Comparison of ENCODE assay signal across 1 cellular context in genomic region chr19:52897149-52897935, GRCh38.
A peak's percentile ranks its signal among the peaks of the same experiment; 100 is the strongest.
TF ChIP-seq lines count a peak whose summit lies in the region.

ZNF320 (minus strand) TSS chr19:52897635; CDS start chr19:52890255, 7,380 bp downstream.

TF ChIP-seq in K562, 482 proteins besides CTCF, POLR2A, EP300 and RAD21 (continued from another document and continues in another):
- TF ChIP-seq, protein P1, sequence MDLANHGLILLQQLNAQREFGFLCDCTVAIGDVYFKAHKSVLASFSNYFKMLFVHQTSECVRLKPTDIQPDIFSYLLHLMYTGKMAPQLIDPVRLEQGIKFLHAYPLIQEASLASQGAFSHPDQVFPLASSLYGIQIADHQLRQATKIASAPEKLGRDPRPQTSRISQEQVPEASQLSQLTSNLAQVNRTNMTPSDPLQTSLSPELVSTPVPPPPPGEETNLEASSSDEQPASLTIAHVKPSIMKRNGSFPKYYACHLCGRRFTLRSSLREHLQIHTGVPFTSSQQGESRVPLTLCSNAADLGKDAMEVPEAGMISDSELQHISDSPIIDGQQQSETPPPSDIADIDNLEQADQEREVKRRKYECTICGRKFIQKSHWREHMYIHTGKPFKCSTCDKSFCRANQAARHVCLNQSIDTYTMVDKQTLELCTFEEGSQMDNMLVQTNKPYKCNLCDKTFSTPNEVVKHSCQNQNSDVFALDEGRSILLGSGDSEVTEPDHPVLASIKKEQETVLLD (IDR thresholded peaks at IDR 0.05) = no peak
- TF ChIP-seq ZNF830 (CRISPR knock-in tag; IDR thresholded peaks at IDR 0.05) = 0 out of 2 replicates have a peak, but pooled peaks have one; percentile 58
- TF ChIP-seq ETV1 (tag; conservative IDR thresholded peaks at IDR 0.05; ENCODE audit: low read depth) = peak; percentile 29; the same call in 1 of the 2 replicates
- no peak for TF ChIP-seq ADNP (tag; IDR thresholded peaks at IDR 0.05)
- TF ChIP-seq TAF15 (IDR thresholded peaks at IDR 0.05; ENCODE audit: low read depth, low read length) = no peak
- no peak for TF ChIP-seq BRD9 (IDR thresholded peaks at IDR 0.05; ENCODE audit: low read depth, partially characterized antibody)
- TF ChIP-seq U2AF1 (optimal IDR thresholded peaks at IDR 0.05; ENCODE audit: low read depth, low read length) = no peak
- TF ChIP-seq, protein P2, sequence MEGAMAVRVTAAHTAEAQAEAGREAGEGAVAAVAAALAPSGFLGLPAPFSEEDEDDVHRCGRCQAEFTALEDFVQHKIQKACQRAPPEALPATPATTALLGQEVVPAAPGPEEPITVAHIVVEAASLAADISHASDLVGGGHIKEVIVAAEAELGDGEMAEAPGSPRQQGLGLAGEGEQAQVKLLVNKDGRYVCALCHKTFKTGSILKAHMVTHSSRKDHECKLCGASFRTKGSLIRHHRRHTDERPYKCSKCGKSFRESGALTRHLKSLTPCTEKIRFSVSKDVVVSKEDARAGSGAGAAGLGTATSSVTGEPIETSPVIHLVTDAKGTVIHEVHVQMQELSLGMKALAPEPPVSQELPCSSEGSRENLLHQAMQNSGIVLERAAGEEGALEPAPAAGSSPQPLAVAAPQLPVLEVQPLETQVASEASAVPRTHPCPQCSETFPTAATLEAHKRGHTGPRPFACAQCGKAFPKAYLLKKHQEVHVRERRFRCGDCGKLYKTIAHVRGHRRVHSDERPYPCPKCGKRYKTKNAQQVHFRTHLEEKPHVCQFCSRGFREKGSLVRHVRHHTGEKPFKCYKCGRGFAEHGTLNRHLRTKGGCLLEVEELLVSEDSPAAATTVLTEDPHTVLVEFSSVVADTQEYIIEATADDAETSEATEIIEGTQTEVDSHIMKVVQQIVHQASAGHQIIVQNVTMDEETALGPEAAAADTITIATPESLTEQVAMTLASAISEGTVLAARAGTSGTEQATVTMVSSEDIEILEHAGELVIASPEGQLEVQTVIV (CRISPR knock-in tag; IDR thresholded peaks at IDR 0.05; ENCODE audit: borderline replicate concordance) = no peak
- no peak for TF ChIP-seq ZNF175 (CRISPR knock-in tag; IDR thresholded peaks at IDR 0.05; ENCODE audit: low read depth)
- TF ChIP-seq, protein P3, sequence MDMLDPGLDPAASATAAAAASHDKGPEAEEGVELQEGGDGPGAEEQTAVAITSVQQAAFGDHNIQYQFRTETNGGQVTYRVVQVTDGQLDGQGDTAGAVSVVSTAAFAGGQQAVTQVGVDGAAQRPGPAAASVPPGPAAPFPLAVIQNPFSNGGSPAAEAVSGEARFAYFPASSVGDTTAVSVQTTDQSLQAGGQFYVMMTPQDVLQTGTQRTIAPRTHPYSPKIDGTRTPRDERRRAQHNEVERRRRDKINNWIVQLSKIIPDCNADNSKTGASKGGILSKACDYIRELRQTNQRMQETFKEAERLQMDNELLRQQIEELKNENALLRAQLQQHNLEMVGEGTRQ (CRISPR knock-in tag; IDR thresholded peaks at IDR 0.05) = no peak
- 0 out of 2 replicates have a peak, but pooled peaks have one; percentile 20 for TF ChIP-seq DIDO1 (tag; IDR thresholded peaks at IDR 0.05; ENCODE audit: low read depth)
- TF ChIP-seq, protein P4, sequence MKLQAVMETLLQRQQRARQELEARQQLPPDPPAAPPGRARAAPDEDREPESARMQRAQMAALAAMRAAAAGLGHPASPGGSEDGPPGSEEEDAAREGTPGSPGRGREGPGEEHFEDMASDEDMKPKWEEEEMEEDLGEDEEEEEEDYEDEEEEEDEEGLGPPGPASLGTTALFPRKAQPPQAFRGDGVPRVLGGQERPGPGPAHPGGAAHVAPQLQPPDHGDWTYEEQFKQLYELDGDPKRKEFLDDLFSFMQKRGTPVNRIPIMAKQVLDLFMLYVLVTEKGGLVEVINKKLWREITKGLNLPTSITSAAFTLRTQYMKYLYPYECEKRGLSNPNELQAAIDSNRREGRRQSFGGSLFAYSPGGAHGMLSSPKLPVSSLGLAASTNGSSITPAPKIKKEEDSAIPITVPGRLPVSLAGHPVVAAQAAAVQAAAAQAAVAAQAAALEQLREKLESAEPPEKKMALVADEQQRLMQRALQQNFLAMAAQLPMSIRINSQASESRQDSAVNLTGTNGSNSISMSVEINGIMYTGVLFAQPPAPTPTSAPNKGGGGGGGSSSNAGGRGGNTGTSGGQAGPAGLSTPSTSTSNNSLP (IDR thresholded peaks at IDR 0.05; ENCODE audit: borderline replicate concordance, low read depth, low read length) = no peak
- no peak for TF ChIP-seq TRIM24 (IDR thresholded peaks at IDR 0.05)
- peak; percentile 71 for TF ChIP-seq TAF9B (IDR thresholded peaks at IDR 0.05; ENCODE audit: partially characterized antibody)
- TF ChIP-seq SLC30A9 (CRISPR knock-in tag; IDR thresholded peaks at IDR 0.05) = no peak
- TF ChIP-seq HMG20B (CRISPR knock-in tag; IDR thresholded peaks at IDR 0.05) = no peak
- no peak for TF ChIP-seq RBM22 (IDR thresholded peaks at IDR 0.05; ENCODE audit: low read depth, low read length, poor library complexity, severe bottlenecking)
- TF ChIP-seq SIN3A (IDR thresholded peaks at IDR 0.05; ENCODE audit: borderline replicate concordance in 2 of 2, control insufficient read depth in 1 of 2, low read depth in 2 of 2, low read length in 2 of 2) = peak; percentile 41 to 60; a peak in 2 of 4 replicates
- no peak for TF ChIP-seq ILK (tag; IDR thresholded peaks at IDR 0.05; ENCODE audit: borderline replicate concordance, low read depth)
- TF ChIP-seq, protein P5, sequence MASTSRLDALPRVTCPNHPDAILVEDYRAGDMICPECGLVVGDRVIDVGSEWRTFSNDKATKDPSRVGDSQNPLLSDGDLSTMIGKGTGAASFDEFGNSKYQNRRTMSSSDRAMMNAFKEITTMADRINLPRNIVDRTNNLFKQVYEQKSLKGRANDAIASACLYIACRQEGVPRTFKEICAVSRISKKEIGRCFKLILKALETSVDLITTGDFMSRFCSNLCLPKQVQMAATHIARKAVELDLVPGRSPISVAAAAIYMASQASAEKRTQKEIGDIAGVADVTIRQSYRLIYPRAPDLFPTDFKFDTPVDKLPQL (IDR thresholded peaks at IDR 0.05; ENCODE audit: extremely low read depth, insufficient read length) = no peak
- no peak for TF ChIP-seq ZNF165 (CRISPR knock-in tag; IDR thresholded peaks at IDR 0.05; ENCODE audit: borderline replicate concordance)
- TF ChIP-seq RBBP5 (IDR thresholded peaks at IDR 0.05; ENCODE audit: borderline replicate concordance, insufficient read depth, low read length, poor library complexity, severe bottlenecking) = peak; percentile 86
- TF ChIP-seq DPF2 (IDR thresholded peaks at IDR 0.05) = 0 out of 2 replicates have a peak, but pooled peaks have one; percentile 2
- no peak for TF ChIP-seq GTF2E2 (tag; IDR thresholded peaks at IDR 0.05)
- TF ChIP-seq BHLHE40 (IDR thresholded peaks at IDR 0.05; ENCODE audit: low read length) = peak; percentile 60
- TF ChIP-seq ZBTB8A (IDR thresholded peaks at IDR 0.05; ENCODE audit: partially characterized antibody) = no peak
- TF ChIP-seq ZNF561 (CRISPR knock-in tag; conservative IDR thresholded peaks at IDR 0.05) = no peak
- no peak for TF ChIP-seq FOXA1 (IDR thresholded peaks at IDR 0.05; ENCODE audit: borderline replicate concordance)
- no peak for TF ChIP-seq ZNF518B (CRISPR knock-in tag; IDR thresholded peaks at IDR 0.05)
- no peak for TF ChIP-seq ZNF140 (CRISPR knock-in tag; IDR thresholded peaks at IDR 0.05)
- TF ChIP-seq THAP12 (CRISPR knock-in tag; IDR thresholded peaks at IDR 0.05) = no peak
- TF ChIP-seq, protein P6, sequence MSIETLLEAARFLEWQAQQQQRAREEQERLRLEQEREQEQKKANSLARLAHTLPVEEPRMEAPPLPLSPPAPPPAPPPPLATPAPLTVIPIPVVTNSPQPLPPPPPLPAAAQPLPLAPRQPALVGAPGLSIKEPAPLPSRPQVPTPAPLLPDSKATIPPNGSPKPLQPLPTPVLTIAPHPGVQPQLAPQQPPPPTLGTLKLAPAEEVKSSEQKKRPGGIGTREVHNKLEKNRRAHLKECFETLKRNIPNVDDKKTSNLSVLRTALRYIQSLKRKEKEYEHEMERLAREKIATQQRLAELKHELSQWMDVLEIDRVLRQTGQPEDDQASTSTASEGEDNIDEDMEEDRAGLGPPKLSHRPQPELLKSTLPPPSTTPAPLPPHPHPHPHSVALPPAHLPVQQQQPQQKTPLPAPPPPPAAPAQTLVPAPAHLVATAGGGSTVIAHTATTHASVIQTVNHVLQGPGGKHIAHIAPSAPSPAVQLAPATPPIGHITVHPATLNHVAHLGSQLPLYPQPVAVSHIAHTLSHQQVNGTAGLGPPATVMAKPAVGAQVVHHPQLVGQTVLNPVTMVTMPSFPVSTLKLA (conservative IDR thresholded peaks at IDR 0.05) = peak; percentile 73 to 84; a peak in 3 of 4 replicates
- TF ChIP-seq, protein P7, sequence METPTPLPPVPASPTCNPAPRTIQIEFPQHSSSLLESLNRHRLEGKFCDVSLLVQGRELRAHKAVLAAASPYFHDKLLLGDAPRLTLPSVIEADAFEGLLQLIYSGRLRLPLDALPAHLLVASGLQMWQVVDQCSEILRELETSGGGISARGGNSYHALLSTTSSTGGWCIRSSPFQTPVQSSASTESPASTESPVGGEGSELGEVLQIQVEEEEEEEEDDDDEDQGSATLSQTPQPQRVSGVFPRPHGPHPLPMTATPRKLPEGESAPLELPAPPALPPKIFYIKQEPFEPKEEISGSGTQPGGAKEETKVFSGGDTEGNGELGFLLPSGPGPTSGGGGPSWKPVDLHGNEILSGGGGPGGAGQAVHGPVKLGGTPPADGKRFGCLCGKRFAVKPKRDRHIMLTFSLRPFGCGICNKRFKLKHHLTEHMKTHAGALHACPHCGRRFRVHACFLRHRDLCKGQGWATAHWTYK (CRISPR knock-in tag; IDR thresholded peaks at IDR 0.05) = no peak
- no peak for TF ChIP-seq SNIP1 (IDR thresholded peaks at IDR 0.05; ENCODE audit: low read depth)
- no peak for TF ChIP-seq TRIM28 (IDR thresholded peaks at IDR 0.05)
- TF ChIP-seq LARP7 (IDR thresholded peaks at IDR 0.05) = no peak
- TF ChIP-seq, protein P8, sequence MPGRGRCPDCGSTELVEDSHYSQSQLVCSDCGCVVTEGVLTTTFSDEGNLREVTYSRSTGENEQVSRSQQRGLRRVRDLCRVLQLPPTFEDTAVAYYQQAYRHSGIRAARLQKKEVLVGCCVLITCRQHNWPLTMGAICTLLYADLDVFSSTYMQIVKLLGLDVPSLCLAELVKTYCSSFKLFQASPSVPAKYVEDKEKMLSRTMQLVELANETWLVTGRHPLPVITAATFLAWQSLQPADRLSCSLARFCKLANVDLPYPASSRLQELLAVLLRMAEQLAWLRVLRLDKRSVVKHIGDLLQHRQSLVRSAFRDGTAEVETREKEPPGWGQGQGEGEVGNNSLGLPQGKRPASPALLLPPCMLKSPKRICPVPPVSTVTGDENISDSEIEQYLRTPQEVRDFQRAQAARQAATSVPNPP (IDR thresholded peaks at IDR 0.05; ENCODE audit: borderline replicate concordance, insufficient read depth, insufficient read length) = no peak
- no peak for TF ChIP-seq ZFP91 (CRISPR knock-in tag; IDR thresholded peaks at IDR 0.05)
- no peak for TF ChIP-seq ZZZ3 (IDR thresholded peaks at IDR 0.05)
- no peak for TF ChIP-seq ZFPM2 (CRISPR knock-in tag; IDR thresholded peaks at IDR 0.05)
- 0 out of 2 replicates have a peak, but pooled peaks have one; percentile 86 for TF ChIP-seq KAT7 (CRISPR knock-in tag; IDR thresholded peaks at IDR 0.05; ENCODE audit: borderline replicate concordance)
